18 cellular contexts compared by ENCODE assay signal in genomic region chr4:8905236-8905772, GRCh38. TPM values are rescaled to one million over a fixed set of nuclear protein-coding genes. Genes with fewer than 3 reads are reported as not detected.
DNase-seq lines count a peak whose midpoint lies in the region; ATAC-seq, FAIRE-seq and TF ChIP-seq lines count a peak whose summit lies in the region.
"Had no signal": no experiment of that assay in that cellular context is flagged by ENCODE, and none has a peak within 500 bp of the region (broad histone marks: within the 10 kb centered on the region; RNA-seq: fewer than 3 reads in every experiment).

No MANE protein-coding gene starts in this region.

- intact Hi-C loops in Right ventricle myocardium superior (cut with DNase I) (no loop called here), kidney (cut with DNase I) (no loop called here), upper lobe of right lung (cut with DNase I) (no loop called here), PC-3 (cut with micrococcal nuclease) (no loop called here)

- no peak overlapping the region for H3K4me3 Mint-ChIP-seq in T-helper 2 cell treated with Interferon-gamma antibody and Interleukin-4, amounts not matched to agents 5 μg/mL and 100 μg/mL, for 36 hours
- H3K4me3 Mint-ChIP-seq: CD4-positive, alpha-beta T cell had no signal

- POLR2A ChIA-PET in PC-3 (lab: Charles Lee; ENCODE audit: unreplicated experiment) = no interaction called here

- no peak overlapping the region for H2AFZ ChIP-seq in PC-3 (ENCODE audit: low read length)

- H3K27me3 ChIP-seq in right atrium auricular region (no peaks in the 10 kb centered on the region), WERI-Rb-1 (ENCODE audit: insufficient read depth, low read depth, severe bottlenecking) (no peaks in the 10 kb centered on the region), upper lobe of right lung (no peaks in the 10 kb centered on the region), PC-3 (ENCODE audit: low read length) (peaks cover 39% of the 10 kb centered on the region)

- CTCF ChIA-PET in PC-3 (lab: Charles Lee) = no interaction called here

- no peak overlapping the region for H3K4me2 ChIP-seq in PC-3 (ENCODE audit: low read length)

- H3K4me1 Mint-ChIP-seq in T-helper 2 cell treated with Interferon-gamma antibody and Interleukin-4, amounts not matched to agents 5 μg/mL and 100 μg/mL, for 36 hours (ENCODE audit: low read depth) = no peaks in the 10 kb centered on the region

- H3K36me3 ChIP-seq in right atrium auricular region (no peaks in the 10 kb centered on the region), WERI-Rb-1 (no peaks in the 10 kb centered on the region), kidney (ENCODE audit: control insufficient read depth in 1 of 2, insufficient read depth in 2 of 2, low read length in 2 of 2) (no peaks in the 10 kb centered on the region), upper lobe of right lung (no peaks in the 10 kb centered on the region), PC-3 (ENCODE audit: low read depth, low read length) (no peaks in the 10 kb centered on the region)

- TF ChIP-seq CTCF in right atrium auricular region (IDR thresholded peaks at IDR 0.05) = no peak
- TF ChIP-seq CTCF in WERI-Rb-1 (IDR thresholded peaks at IDR 0.05; ENCODE audit: low read depth, low read length) = no peak
- no peak for TF ChIP-seq CTCF in kidney (IDR thresholded peaks at IDR 0.05; ENCODE audit: borderline replicate concordance, extremely low read depth, insufficient read depth)
- no peak for TF ChIP-seq CTCF in upper lobe of right lung (IDR thresholded peaks at IDR 0.05)
- TF ChIP-seq CTCF in PC-3 (conservative IDR thresholded peaks at IDR 0.05; ENCODE audit: low read depth, low read length) = no peak

- no peak for FAIRE-seq in kidney (lab: Jason Lieb, UNC)

- H3K4me3 ChIP-seq in right atrium auricular region (no peak overlapping the region), WERI-Rb-1 (ENCODE audit: low read depth, low read length) (no peak overlapping the region), kidney (ENCODE audit: low read length in 2 of 2) (no peak overlapping the region), upper lobe of right lung (no peak overlapping the region), PC-3 (ENCODE audit: low read length) (no peak overlapping the region)

- ATAC-seq in Right ventricle myocardium superior (ENCODE audit: poor library complexity) (no peak), upper lobe of right lung (no peak), PC-3 (no peak)

- H3K9me3 ChIP-seq in right atrium auricular region = peaks cover 0 to 28% of the 10 kb centered on the region in 2 donors
- peaks cover 24% of the 10 kb centered on the region for H3K9me3 ChIP-seq in WERI-Rb-1 (ENCODE audit: severe bottlenecking)
- peaks cover 12 to 22% of the 10 kb centered on the region in 2 donors for H3K9me3 ChIP-seq in kidney (ENCODE audit: control insufficient read depth in 1 of 2, low read length in 2 of 2)
- H3K9me3 ChIP-seq in upper lobe of right lung = peaks cover 10% of the 10 kb centered on the region
- 0 out of 2 replicates have a peak, but pooled peaks cover 6% of the 10 kb centered on the region for H3K9me3 ChIP-seq in PC-3 (ENCODE audit: low read length)

- H3K9ac ChIP-seq in kidney (ENCODE audit: low read length in 2 of 2) = no peak overlapping the region
- H3K9ac ChIP-seq in PC-3 (ENCODE audit: low read length) = no peak overlapping the region

- no peaks in the 10 kb centered on the region for H3F3A ChIP-seq in PC-3 (ENCODE audit: low read length, unreplicated experiment)

- no peaks in the 10 kb centered on the region for H3K9me2 ChIP-seq in PC-3 (replicated peaks; ENCODE audit: low read length)

- DNase-seq in Right ventricle myocardium superior (peak; percentile 10), right atrium auricular region (ENCODE audit: low spot score) (no peak), WERI-Rb-1 (peak; percentile 4), kidney (peak; percentile 22), upper lobe of right lung (peak; percentile 34), PC-3 (no peak)
- DNase-seq in T-helper 2 cell treated with Interferon-gamma antibody and Interleukin-4, amounts not matched to agents 5 μg/mL and 100 μg/mL, for 36 hours (ENCODE audit: low spot score) = no peak
- DNase-seq: ACHN, DMS79, GDM1, MV-4-11, NCI-H1436, NCI-H345, NCI-H526 treated with DMSO at 0.1 percent for 48 hours, RPMI8226 had no signal

- H3K27me3 Mint-ChIP-seq in T-helper 2 cell treated with Interferon-gamma antibody and Interleukin-4, amounts not matched to agents 5 μg/mL and 100 μg/mL, for 36 hours (ENCODE audit: low read depth) = no peaks in the 10 kb centered on the region

- H3K27ac Mint-ChIP-seq in T-helper 2 cell treated with Interferon-gamma antibody and Interleukin-4, amounts not matched to agents 5 μg/mL and 100 μg/mL, for 36 hours = no peak overlapping the region
- H3K27ac Mint-ChIP-seq: CD4-positive, alpha-beta T cell had no signal

- no peaks in the 10 kb centered on the region for H3K36me3 Mint-ChIP-seq in T-helper 2 cell treated with Interferon-gamma antibody and Interleukin-4, amounts not matched to agents 5 μg/mL and 100 μg/mL, for 36 hours (ENCODE audit: low read depth)

- H3K9me3 Mint-ChIP-seq in T-helper 2 cell treated with Interferon-gamma antibody and Interleukin-4, amounts not matched to agents 5 μg/mL and 100 μg/mL, for 36 hours = peaks cover 9% of the 10 kb centered on the region

- BruUV-seq in PC-3 (replicated peaks; lab: Mats Ljungman, UMichigan) = no TSS peak

- no peaks in the 10 kb centered on the region for H3K79me2 ChIP-seq in PC-3 (ENCODE audit: low read length)

- H3K27ac ChIP-seq in right atrium auricular region (no peak overlapping the region), WERI-Rb-1 (no peak overlapping the region), kidney (ENCODE audit: low read depth in 2 of 2, low read length in 2 of 2) (no peak overlapping the region), upper lobe of right lung (no peak overlapping the region), PC-3 (ENCODE audit: low read length) (no peak overlapping the region)

- no peaks in the 10 kb centered on the region for H4K20me1 ChIP-seq in PC-3 (ENCODE audit: low read length)

- H3K4me1 ChIP-seq in right atrium auricular region (no peaks in the 10 kb centered on the region), kidney (ENCODE audit: control insufficient read depth in 1 of 2, insufficient read depth in 1 of 2, low read depth in 1 of 2, low read length in 2 of 2) (no peaks in the 10 kb centered on the region), upper lobe of right lung (no peaks in the 10 kb centered on the region), PC-3 (ENCODE audit: insufficient read depth, low read length) (no peaks in the 10 kb centered on the region)

RNA-seq across cellular contexts. Expression of gene HMX1, which starts 33.7 kb away (rescaled TPM):
- total RNA-seq in Right ventricle myocardium superior (not detected), right atrium auricular region (not detected), kidney (not detected), upper lobe of right lung (not detected), PC-3 (2014; rRNA removed) (not detected in 2 replicates)
- polyA plus RNA-seq in kidney (ENCODE audit: insufficient read depth, low read depth, low replicate concordance) = not detected
- total RNA-seq: CD4-positive, alpha-beta T cell; HT1080; OCI-LY7 had no signal

Comparison
In these comparisons a context has a peak if more than half of its experiments do, and no peak if none do; other contexts are left out.
1. DNase-seq: peak in Right ventricle myocardium superior (single experiment), WERI-Rb-1 (single experiment), kidney (single experiment) and upper lobe of right lung (single experiment); none in right atrium auricular region (single experiment), T-helper 2 cell treated with Interferon-gamma antibody and Interleukin-4, amounts not matched to agents 5 μg/mL and 100 μg/mL, for 36 hours (single experiment) and PC-3 (single experiment).